In the genomic region with DNA sequence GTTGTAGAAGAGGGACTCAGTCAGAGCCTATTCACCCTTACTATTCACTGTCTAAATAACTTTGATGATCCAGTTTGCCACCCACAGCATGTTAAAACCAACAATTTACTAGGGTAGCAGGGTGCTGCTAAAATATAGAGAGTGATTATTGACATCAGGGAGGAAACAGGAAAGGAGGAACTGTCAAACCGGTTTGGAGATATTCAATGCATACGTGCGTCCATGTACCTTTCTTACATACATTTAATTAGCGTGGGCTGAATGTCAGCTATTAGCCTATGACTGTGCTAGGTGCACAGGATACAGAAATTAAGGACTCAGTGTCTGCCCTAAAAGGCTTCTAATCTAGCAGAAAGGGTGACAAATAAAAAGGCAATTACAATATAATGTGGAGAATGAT, we compare ENCODE assay signal across 17 cellular contexts. TPM values are rescaled to one million over a fixed set of nuclear protein-coding genes. Genes with fewer than 3 reads are reported as not detected.
"Had no signal": no experiment of that assay in that cellular context is flagged by ENCODE, and none has a peak within 500 bp of the region (broad histone marks: within the 10 kb centered on the region; RNA-seq: fewer than 3 reads in every experiment).

No MANE protein-coding gene starts in this region.

- H3K4me3 Mint-ChIP-seq: activated CD4-positive, alpha-beta T cell treated with anti-CD3 and anti-CD28 coated beads, Interleukin-2, amount 10 ng/mL, durations not matched to agents 24 days and 14 days; activated T-cell treated with anti-CD3 and anti-CD28 coated beads, Interleukin-2, amount 50 U/mL, for 72 hours; immature natural killer cell; mesothelial cell of epicardium; naive B cell; WTC11 had no signal

- H3K4me3 ChIP-seq: lower lobe of right lung, right atrium auricular region, transverse colon had no signal

- H3K27me3 ChIP-seq: right atrium auricular region had no signal

- H3K27ac ChIP-seq: lower lobe of right lung, right atrium auricular region, transverse colon had no signal

- H3K9me3 Mint-ChIP-seq: activated CD4-positive, alpha-beta T cell treated with anti-CD3 and anti-CD28 coated beads, Interleukin-2, amount 10 ng/mL, durations not matched to agents 24 days and 14 days; activated naive CD4-positive, alpha-beta T cell treated with anti-CD3 and anti-CD28 coated beads, Interleukin-2, amount 50 U/mL, for 72 hours; activated T-cell treated with anti-CD3 and anti-CD28 coated beads, Interleukin-2, amount 50 U/mL, for 72 hours; immature natural killer cell; mesothelial cell of epicardium; naive B cell; WTC11 had no signal

- H3K9me3 ChIP-seq: lower lobe of right lung, right atrium auricular region, transverse colon had no signal

- H3K36me3 ChIP-seq: lower lobe of right lung, right atrium auricular region, transverse colon had no signal

- H3K27ac Mint-ChIP-seq: activated CD4-positive, alpha-beta T cell treated with anti-CD3 and anti-CD28 coated beads, Interleukin-2, amount 10 ng/mL, durations not matched to agents 24 days and 14 days; activated naive CD4-positive, alpha-beta T cell treated with anti-CD3 and anti-CD28 coated beads, Interleukin-2, amount 50 U/mL, for 72 hours; activated T-cell treated with anti-CD3 and anti-CD28 coated beads, Interleukin-2, amount 50 U/mL, for 72 hours; immature natural killer cell; mesothelial cell of epicardium; naive B cell; WTC11 had no signal

- H3K36me3 Mint-ChIP-seq: activated naive CD4-positive, alpha-beta T cell treated with anti-CD3 and anti-CD28 coated beads, Interleukin-2, amount 50 U/mL, for 72 hours; immature natural killer cell; mesothelial cell of epicardium; WTC11 had no signal

- DNase-seq: activated CD4-positive, alpha-beta T cell treated with anti-CD3 and anti-CD28 coated beads, Interleukin-2, amount 10 ng/mL, durations not matched to agents 24 days and 14 days; activated CD8-positive, alpha-beta memory T cell treated with anti-CD3 and anti-CD28 coated beads, Interleukin-2, amount 50 U/mL, for 48 hours; activated gamma-delta T cell; activated T-cell treated with anti-CD3 and anti-CD28 coated beads, Interleukin-2, amount 50 U/mL, for 72 hours; head of caudate nucleus; immature natural killer cell; lower lobe of right lung; naive B cell; stimulated activated CD4-positive, alpha-beta T cell treated with anti-CD3 and anti-CD28 coated beads, Interleukin-15, amount 100 ng/mL, for 24 hours; stimulated activated CD4-positive, alpha-beta T cell treated with anti-CD3 and anti-CD28 coated beads, Interleukin-4, amount 100 ng/mL, for 24 hours; stimulated activated naive CD4-positive, alpha-beta T cell; T-helper 2 cell; transverse colon had no signal

- ATAC-seq: activated naive CD4-positive, alpha-beta T cell treated with anti-CD3 and anti-CD28 coated beads, Interleukin-2, amount 50 U/mL, for 72 hours; activated T-cell treated with anti-CD3 and anti-CD28 coated beads, Interleukin-2, amount 50 U/mL, for 72 hours; lower lobe of right lung; WTC11 had no signal

- H3K4me1 Mint-ChIP-seq: activated CD4-positive, alpha-beta T cell treated with anti-CD3 and anti-CD28 coated beads, Interleukin-2, amount 10 ng/mL, durations not matched to agents 24 days and 14 days; immature natural killer cell had no signal

RNA-seq across cellular contexts. Expression of a gene that starts 57.2 kb away (rescaled TPM):
- total RNA-seq: activated CD4-positive, alpha-beta T cell treated with anti-CD3 and anti-CD28 coated beads, Interleukin-2, amount 10 ng/mL, durations not matched to agents 24 days and 14 days; activated naive CD4-positive, alpha-beta T cell treated with anti-CD3 and anti-CD28 coated beads, Interleukin-2, amount 50 U/mL, for 72 hours; activated T-cell treated with anti-CD3 and anti-CD28 coated beads, Interleukin-2, amount 50 U/mL, for 72 hours had no signal
- polyA plus RNA-seq: immature natural killer cell had no signal
